22 cellular contexts compared by ENCODE assay signal in genomic region chr2:101040072-101040471, GRCh38.
"Had no signal": no experiment of that assay in that cellular context is flagged by ENCODE, and none has a peak within 500 bp of the region (broad histone marks: within the 10 kb centered on the region; RNA-seq: fewer than 3 reads in every experiment).

No MANE protein-coding gene starts in this region.

- H3K9me3 Mint-ChIP-seq: effector memory CD8-positive, alpha-beta T cell; natural killer cell; stimulated activated naive CD8-positive, alpha-beta T cell treated with anti-CD3 and anti-CD28 coated beads, Interleukin-15, amount 100 ng/mL, for 72 hours had no signal

- H3K4me1 Mint-ChIP-seq: natural killer cell had no signal

- DNase-seq: dermis blood vessel endothelial cell; effector memory CD8-positive, alpha-beta T cell; erythroblast; esophagus squamous epithelium; left ventricle myocardium superior; lower lobe of right lung; natural killer cell; pancreas; retina; right lobe of liver; small intestine; stimulated activated CD4-positive, alpha-beta T cell treated with anti-CD3 and anti-CD28 coated beads, Interleukin-15, amount 100 ng/mL, for 24 hours; stimulated activated CD4-positive, alpha-beta T cell treated with anti-CD3 and anti-CD28 coated beads, Interleukin-4, amount 100 ng/mL, for 1 hour; stimulated activated CD8-positive, alpha-beta memory T cell treated with anti-CD3 and anti-CD28 coated beads, Interleukin-4, amount 100 ng/mL, for 48 hours; stimulated activated naive CD4-positive, alpha-beta T cell; stimulated activated naive CD8-positive, alpha-beta T cell treated with anti-CD3 and anti-CD28 coated beads, Interleukin-15, amount 100 ng/mL, for 72 hours; trophoblast cell had no signal

- FAIRE-seq: endometrium, frontal cortex, keratinocyte, pancreas, small intestine had no signal

- H3K27ac Mint-ChIP-seq: natural killer cell had no signal

- H3K36me3 Mint-ChIP-seq: natural killer cell had no signal

- ATAC-seq: effector memory CD8-positive, alpha-beta T cell; lower lobe of right lung; natural killer cell; right lobe of liver; stimulated activated naive CD8-positive, alpha-beta T cell treated with anti-CD3 and anti-CD28 coated beads, Interleukin-15, amount 100 ng/mL, for 72 hours had no signal

- H3K27me3 Mint-ChIP-seq: stimulated activated naive CD8-positive, alpha-beta T cell treated with anti-CD3 and anti-CD28 coated beads, Interleukin-15, amount 100 ng/mL, for 72 hours had no signal

- H3K4me1 ChIP-seq: esophagus squamous epithelium, pancreas, right lobe of liver, suprapubic skin had no signal

- H3K4me3 Mint-ChIP-seq: effector memory CD8-positive, alpha-beta T cell; natural killer cell; stimulated activated naive CD8-positive, alpha-beta T cell treated with anti-CD3 and anti-CD28 coated beads, Interleukin-15, amount 100 ng/mL, for 72 hours had no signal

- H3K9me3 ChIP-seq: esophagus squamous epithelium, lower lobe of right lung, pancreas, right lobe of liver, suprapubic skin had no signal

- H3K27ac ChIP-seq: coronary artery, esophagus squamous epithelium, lower lobe of right lung, pancreas, right lobe of liver, suprapubic skin had no signal

- H3K4me3 ChIP-seq: coronary artery, esophagus squamous epithelium, lower lobe of right lung, pancreas, right lobe of liver, suprapubic skin had no signal

- H3K27me3 ChIP-seq: esophagus squamous epithelium, pancreas, right lobe of liver, suprapubic skin had no signal
